ENCODE assay signal across 17 cellular contexts in the genomic region with DNA sequence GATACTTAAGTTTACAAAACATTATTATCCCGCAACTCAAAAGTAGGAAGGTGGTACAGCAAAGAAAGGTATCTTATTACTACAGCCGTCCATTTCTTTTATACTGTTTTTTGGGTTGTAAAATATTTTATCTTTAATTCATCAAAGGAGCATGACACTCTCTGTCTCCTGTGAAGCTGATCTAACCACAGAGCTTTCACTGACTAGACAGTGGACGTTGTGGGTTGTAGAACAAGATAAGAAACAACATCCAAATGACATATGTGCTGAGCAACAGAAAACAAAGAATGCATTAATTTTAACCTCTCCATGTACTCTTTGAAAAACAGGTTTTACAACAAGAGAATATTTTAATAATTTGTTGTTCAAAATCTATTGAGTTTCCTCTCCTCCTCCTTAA.
"Had no signal": no experiment of that assay in that cellular context is flagged by ENCODE, and none has a peak within 500 bp of the region (broad histone marks: within the 10 kb centered on the region; RNA-seq: fewer than 3 reads in every experiment).

No MANE protein-coding gene starts in this region.

- H3K36me3 ChIP-seq: colonic mucosa, esophagus squamous epithelium, gastroesophageal sphincter, left ventricle myocardium inferior, lower lobe of right lung, neutrophil, stomach, thoracic aorta, transverse colon had no signal

- H3K27ac ChIP-seq: colonic mucosa, esophagus squamous epithelium, gastroesophageal sphincter, left ventricle myocardium inferior, lower lobe of right lung, neutrophil, stomach, thoracic aorta, transverse colon had no signal

- DNase-seq: colonic mucosa; dermis blood vessel endothelial cell; esophagus squamous epithelium; foreskin fibroblast; immature natural killer cell; left ventricle myocardium inferior; lower lobe of right lung; naive B cell; stimulated activated CD4-positive, alpha-beta T cell treated with anti-CD3 and anti-CD28 coated beads, Interleukin-2, amount 100 ng/mL, for 24 hours; stimulated activated CD4-positive, alpha-beta T cell treated with anti-CD3 and anti-CD28 coated beads, Interleukin-4, amount 100 ng/mL, for 4 hours; stomach; substantia nigra; transverse colon had no signal

- H3K9me3 ChIP-seq: colonic mucosa, esophagus squamous epithelium, gastroesophageal sphincter, neutrophil, thoracic aorta had no signal

- H3K27me3 ChIP-seq: colonic mucosa, esophagus squamous epithelium, gastroesophageal sphincter, neutrophil, stomach, transverse colon had no signal

- ATAC-seq: gastroesophageal sphincter, lower lobe of right lung, sciatic nerve had no signal

- H3K4me3 ChIP-seq: colonic mucosa, esophagus squamous epithelium, gastroesophageal sphincter, left ventricle myocardium inferior, lower lobe of right lung, stomach, thoracic aorta, transverse colon had no signal

- H3K4me1 ChIP-seq: colonic mucosa, esophagus squamous epithelium, gastroesophageal sphincter, left ventricle myocardium inferior, lower lobe of right lung, stomach, transverse colon had no signal
